Comparison of ENCODE assay signal across 19 cellular contexts in the genomic region with DNA sequence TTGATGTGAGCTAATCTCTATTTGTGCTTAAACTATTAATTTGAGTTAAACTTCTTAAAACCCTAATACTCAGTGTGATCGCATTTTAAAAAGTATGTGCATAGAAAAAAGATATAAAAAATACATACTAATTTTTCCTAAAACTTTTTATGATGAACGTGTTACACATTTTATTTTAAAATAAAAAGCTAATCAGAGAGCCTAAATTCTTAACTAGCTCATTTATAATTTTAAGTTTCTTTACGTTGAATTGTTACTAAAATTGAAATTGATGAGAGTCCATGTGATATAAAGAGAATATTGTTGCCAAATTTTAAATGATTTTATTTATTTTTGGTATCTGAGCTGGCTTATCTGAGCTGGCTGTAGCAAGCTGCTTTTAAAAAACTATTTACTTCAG. TPM values are rescaled to one million over a fixed set of nuclear protein-coding genes. Genes with fewer than 3 reads are reported as not detected.
DNase-seq lines count a peak whose midpoint lies in the region; FAIRE-seq and TF ChIP-seq lines count a peak whose summit lies in the region.
"Had no signal": no experiment of that assay in that cellular context is flagged by ENCODE, and none has a peak within 500 bp of the region (broad histone marks: within the 10 kb centered on the region; RNA-seq: fewer than 3 reads in every experiment).

No MANE protein-coding gene starts in this region.

- H3K4me1 ChIP-seq in Loucy (ENCODE audit: insufficient read depth, low read length, poor library complexity, severe bottlenecking), result peaks cover 27% of the 10 kb centered on the region
- H3K4me1 ChIP-seq in OCI-LY7 (ENCODE audit: insufficient read depth, low read length, poor library complexity, severe bottlenecking), result peaks cover 9% of the 10 kb centered on the region

- H3K9ac ChIP-seq in Loucy (ENCODE audit: low read depth, low read length, poor library complexity, severe bottlenecking), result no peak overlapping the region
- H3K9ac ChIP-seq: BLaER1 treated with 17β-estradiol and CSF1 and Interleukin-3, amounts not matched to agents 10 nM and 100 nM had no signal

- no TSS peak for BruUV-seq in OCI-LY7 (replicated peaks; lab: Mats Ljungman, UMichigan)

- DNase-seq in frontal cortex (ENCODE audit: low spot score in 2 of 2) (no peak), NCI-H748 treated with DMSO at 0.1 percent for 48 hours (lab: John Stamatoyannopoulos, UW) (no peak), OCI-LY7 (ENCODE audit: low spot score) (no peak), T-helper 9 cell (no peak)
- DNase-seq: 8988T; CD4-positive, CD25-positive, alpha-beta regulatory T cell; CD8-positive, alpha-beta memory T cell; COR-L47; DMS 273 treated with DMSO at 0.1 percent for 48 hours; DMS53; DND-41; EL; HCEC 1CT had no signal

- intact Hi-C loops in OCI-LY7 (cut with micrococcal nuclease; ENCODE audit: unreplicated experiment), result loop anchor here (10.0 kb wide), 1 partner anchor 177 kb away; no protein-coding TSS in a partner anchor

- H4K20me1 ChIP-seq in Loucy (ENCODE audit: insufficient read depth, low read length, poor library complexity, severe bottlenecking) (peaks cover 77% of the 10 kb centered on the region), OCI-LY7 (ENCODE audit: insufficient read depth, low read length) (peaks cover 20% of the 10 kb centered on the region)

- FAIRE-seq in A204.1 (lab: Jason Lieb, UNC) (peak; percentile 37), TTC549 (lab: Jason Lieb, UNC) (peak; percentile 5), frontal cortex (lab: Jason Lieb, UNC) (peak; percentile 30)
- FAIRE-seq: H54 had no signal

- no peaks in the 10 kb centered on the region for H3K27me3 ChIP-seq in Loucy (ENCODE audit: insufficient read depth, low read length, poor library complexity, severe bottlenecking)
- H3K27me3 ChIP-seq: BLaER1 treated with 17β-estradiol and CSF1 and Interleukin-3, amounts not matched to agents 10 nM and 100 nM had no signal

- no peak overlapping the region for H2AFZ ChIP-seq in Loucy (ENCODE audit: low read length)
- H2AFZ ChIP-seq in OCI-LY7 (ENCODE audit: low read length), result no peak overlapping the region
- H2AFZ ChIP-seq: GM23338 had no signal

- peak overlapping the region; percentile 28 for H3K4me2 ChIP-seq in Loucy (ENCODE audit: low read depth, low read length, poor library complexity, severe bottlenecking)
- H3K4me2 ChIP-seq in OCI-LY7 (ENCODE audit: low read length), result no peak overlapping the region
- H3K4me2 ChIP-seq: BLaER1 treated with 17β-estradiol and CSF1 and Interleukin-3, amounts not matched to agents 10 nM and 100 nM; GM23338 had no signal

- CTCF ChIA-PET in OCI-LY7 (lab: Charles Lee; ENCODE audit: unreplicated experiment), result no interaction called here

- POLR2A ChIA-PET in OCI-LY7 (lab: Charles Lee), result interaction anchor here (0.6 to 2.1 kb wide), 10 partner anchors 8 to 1552 kb away, joined by 3 to 10 read pairs (median 3); no protein-coding TSS in a partner anchor

- H3K36me3 ChIP-seq in Loucy (ENCODE audit: insufficient read depth, low read length) (no peaks in the 10 kb centered on the region), OCI-LY7 (ENCODE audit: insufficient read depth, low read length) (peaks cover 13% of the 10 kb centered on the region; the same call in 1 of the 2 replicates)

- H3F3A ChIP-seq in Loucy (ENCODE audit: low read depth), result no peaks in the 10 kb centered on the region

- H3K79me2 ChIP-seq in Loucy (ENCODE audit: insufficient read depth, low read length), result peaks cover 93% of the 10 kb centered on the region
- H3K79me2 ChIP-seq in OCI-LY7 (ENCODE audit: insufficient read depth, low read depth, low read length), result peaks cover 72% of the 10 kb centered on the region

- H3K9me2 ChIP-seq in Loucy (replicated peaks; ENCODE audit: low read depth, low read length) (no peaks in the 10 kb centered on the region), OCI-LY7 (ENCODE audit: insufficient read depth, low read length) (no peaks in the 10 kb centered on the region)

- TF ChIP-seq CTCF in Loucy (conservative IDR thresholded peaks at IDR 0.05; ENCODE audit: low read length) (no peak), OCI-LY7 (conservative IDR thresholded peaks at IDR 0.05; ENCODE audit: low read length) (no peak)

- H3K4me3 ChIP-seq in Loucy (ENCODE audit: low read length, poor library complexity, severe bottlenecking) (no peak overlapping the region), OCI-LY7 (ENCODE audit: low read depth, low read length, poor library complexity, severe bottlenecking) (no peak overlapping the region)
- H3K4me3 ChIP-seq: BLaER1 treated with 17β-estradiol and CSF1 and Interleukin-3, amounts not matched to agents 10 nM and 100 nM; GM23338 had no signal

- H3K9me3 ChIP-seq in Loucy (ENCODE audit: insufficient read depth, low read depth, low read length), result no peaks in the 10 kb centered on the region
- H3K9me3 ChIP-seq in OCI-LY7 (ENCODE audit: low read length), result no peaks in the 10 kb centered on the region
- H3K9me3 ChIP-seq: BLaER1 treated with 17β-estradiol and CSF1 and Interleukin-3, amounts not matched to agents 10 nM and 100 nM had no signal

- no peak overlapping the region for H3K27ac ChIP-seq in OCI-LY7 (ENCODE audit: low read depth, low read length, poor library complexity, severe bottlenecking)
- H3K27ac ChIP-seq: BLaER1 treated with 17β-estradiol and CSF1 and Interleukin-3, amounts not matched to agents 10 nM and 100 nM had no signal

RNA-seq across cellular contexts. Expression of a gene that starts 6.6 kb away (rescaled TPM):
- total RNA-seq in frontal cortex, result 32.2 TPM
- total RNA-seq in OCI-LY7 (2014; rRNA removed; shearing (Covaris generic)), result 21.7 and 30.3 TPM in 2 replicates
- 36.6 and 38.7 TPM in 2 replicates for total RNA-seq in OCI-LY7 (2022)
